8 cellular contexts compared by ENCODE assay signal in the genomic region with DNA sequence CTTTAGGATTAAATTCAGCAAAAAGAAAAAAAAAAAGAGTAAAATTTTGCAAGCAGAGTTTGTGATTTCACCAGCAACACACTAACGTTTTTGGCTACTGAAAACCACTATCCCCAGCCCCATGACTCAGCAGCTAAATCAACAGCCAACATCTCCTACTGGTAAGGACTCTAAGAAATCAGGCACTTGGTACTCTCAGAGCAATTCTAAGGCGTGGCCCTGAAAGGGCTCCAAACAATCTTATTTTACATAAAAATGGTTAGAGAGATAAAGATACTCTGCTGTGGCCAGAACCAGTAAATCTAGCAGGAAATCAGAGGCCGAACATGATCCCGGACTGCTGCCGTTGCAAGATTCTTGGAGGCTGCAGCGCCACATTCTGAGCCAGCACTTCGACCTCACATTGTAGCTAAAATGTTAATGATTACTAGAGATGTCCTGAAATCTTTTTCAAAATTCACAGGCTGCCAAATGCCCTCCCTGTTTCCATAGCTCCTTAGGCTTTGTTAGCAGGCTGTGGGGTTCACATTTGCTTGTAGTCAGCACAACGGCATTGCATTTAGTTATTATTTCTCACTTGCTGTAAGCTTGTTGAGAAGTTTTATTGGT. TPM values are rescaled to one million over a fixed set of nuclear protein-coding genes. Genes with fewer than 3 reads are reported as not detected.
DNase-seq lines count a peak whose midpoint lies in the region; ATAC-seq and TF ChIP-seq lines count a peak whose summit lies in the region.

No MANE protein-coding gene starts in this region.

- H3K9me3 Mint-ChIP-seq in activated naive CD8-positive, alpha-beta T cell (ENCODE audit: low read depth), result no peaks in the 10 kb centered on the region

- H3K36me3 Mint-ChIP-seq in activated naive CD8-positive, alpha-beta T cell, result peaks cover 11% of the 10 kb centered on the region

- peaks cover 55% of the 10 kb centered on the region for H3K4me1 ChIP-seq in left ventricle myocardium inferior

- peak overlapping the region; percentile 99 for H3K27ac Mint-ChIP-seq in activated naive CD8-positive, alpha-beta T cell

- TF ChIP-seq CTCF in left ventricle myocardium inferior (IDR thresholded peaks at IDR 0.05; ENCODE audit: borderline replicate concordance), result no peak

- H3K27ac ChIP-seq in left ventricle myocardium inferior (replicated peaks), result peak overlapping the region; percentile 99

- intact Hi-C loops in left ventricle myocardium inferior (cut with micrococcal nuclease), result no loop called here

- no peak for ATAC-seq in GM21360 (IDR thresholded peaks at IDR 0.05; ENCODE audit: unreplicated experiment)

- peak overlapping the region; percentile 91 for H3K4me3 Mint-ChIP-seq in activated naive CD8-positive, alpha-beta T cell

- H3K27me3 Mint-ChIP-seq in activated naive CD8-positive, alpha-beta T cell, result no peaks in the 10 kb centered on the region

- no peaks in the 10 kb centered on the region for H3K36me3 ChIP-seq in left ventricle myocardium inferior

- H3K4me3 ChIP-seq in left ventricle myocardium inferior, result peak overlapping the region; percentile 93

- H3K27me3 ChIP-seq in left ventricle myocardium inferior (ENCODE audit: low read depth), result no peaks in the 10 kb centered on the region

- H3K9me3 ChIP-seq in left ventricle myocardium inferior (replicated peaks), result no peaks in the 10 kb centered on the region

- H3K4me1 Mint-ChIP-seq in activated naive CD8-positive, alpha-beta T cell (ENCODE audit: low read depth), result peaks cover 25% of the 10 kb centered on the region

- peak; percentile 67 for DNase-seq in activated CD4-positive, alpha-beta T cell treated with anti-CD3 and anti-CD28 coated beads for 48 hours
- DNase-seq in activated CD4-positive, alpha-beta T cell treated with anti-CD3 and anti-CD28 coated beads, Interleukin-2, amount 50 U/mL, for 1 hour, result no peak
- DNase-seq in NCI-H460 (ENCODE audit: extremely low read depth, low read depth), result peak; percentile 76
- no peak for DNase-seq in left ventricle myocardium inferior
- DNase-seq in renal cortical epithelial cell (ENCODE audit: low read depth), result peak; percentile 96
- no peak for DNase-seq in NCI-H1092 treated with DMSO at 0.1 percent for 48 hours (lab: John Stamatoyannopoulos, UW)

RNA-seq across cellular contexts. Expression of a gene that starts 1.7 kb away (rescaled TPM):
- total RNA-seq in NCI-H460 (2014; rRNA removed; shearing (Covaris generic)), result 3,383 and 3,505 TPM in 2 replicates
- polyA plus RNA-seq in NCI-H460 (2014; cell fraction: nucleus; rRNA removed), result 1,873 and 2,034 TPM in 2 replicates
- total RNA-seq in left ventricle myocardium inferior (124 TPM), renal cortical epithelial cell (2,797 and 3,316 TPM in 2 replicates)

Comparison
In these comparisons a context has a peak if more than half of its experiments do, and no peak if none do; other contexts are left out.
1. DNase-seq: peak in activated CD4-positive, alpha-beta T cell treated with anti-CD3 and anti-CD28 coated beads for 48 hours (single experiment), NCI-H460 (single experiment) and renal cortical epithelial cell (single experiment); none in activated CD4-positive, alpha-beta T cell treated with anti-CD3 and anti-CD28 coated beads, Interleukin-2, amount 50 U/mL, for 1 hour (single experiment), left ventricle myocardium inferior (single experiment) and NCI-H1092 treated with DMSO at 0.1 percent for 48 hours (single experiment).
2. RNA of a gene that starts 1.7 kb away (total RNA-seq): 3,383 to 3,505 TPM in NCI-H460 and 2,797 to 3,316 TPM in renal cortical epithelial cell; 124 TPM in left ventricle myocardium inferior (single experiment); every median in the first group is over 10 times any median in the second.